Comparison of ENCODE assay signal across 11 cellular contexts in genomic region chr6:63509652-63510352, GRCh38.
A peak's percentile ranks its signal among the peaks of the same experiment; 100 is the strongest.
DNase-seq lines count a peak whose midpoint lies in the region; ATAC-seq, FAIRE-seq and TF ChIP-seq lines count a peak whose summit lies in the region.
"Had no signal": no experiment of that assay in that cellular context is flagged by ENCODE, and none has a peak within 500 bp of the region (broad histone marks: within the 10 kb centered on the region; RNA-seq: fewer than 3 reads in every experiment).

No MANE protein-coding gene starts in this region.

- H3K9me1 ChIP-seq in IMR-90 (ENCODE audit: insufficient read depth, low read length): no peaks in the 10 kb centered on the region

- no peak overlapping the region for H2AK5ac ChIP-seq in IMR-90 (ENCODE audit: low read depth, low read length)

- H3K9ac ChIP-seq in IMR-90 (ENCODE audit: low read depth, low read length): no peak overlapping the region

- H4K91ac ChIP-seq in IMR-90 (ENCODE audit: insufficient read depth, low read depth, low read length): no peak overlapping the region

- H4K5ac ChIP-seq in IMR-90 (ENCODE audit: low read depth, low read length): no peak overlapping the region

- no peak overlapping the region for H2BK20ac ChIP-seq in IMR-90 (ENCODE audit: low read depth, low read length)

- H3K9me3 ChIP-seq in IMR-90 (ENCODE audit: control insufficient read depth, insufficient read depth, low read length): no peaks in the 10 kb centered on the region
- H3K9me3 ChIP-seq in pancreas: no peaks in the 10 kb centered on the region

- H3K27ac ChIP-seq in IMR-90 (ENCODE audit: insufficient read depth, low read length) (no peak overlapping the region), pancreas (peak overlapping the region in 2 of 4 donors; percentile 77 to 87)
- H3K27ac ChIP-seq: skin epidermis had no signal

- no peaks in the 10 kb centered on the region for H3K79me1 ChIP-seq in IMR-90 (ENCODE audit: low read depth in 1 of 2, low read length in 2 of 2)

- H2AFZ ChIP-seq in IMR-90 (replicated peaks; ENCODE audit: low read length, poor library complexity): no peak overlapping the region

- H3K4me2 ChIP-seq in IMR-90 (ENCODE audit: low read depth, low read length): no peak overlapping the region

- H3K23ac ChIP-seq in IMR-90 (ENCODE audit: low read depth, low read length): no peak overlapping the region

- DNase-seq in GM10266 (ENCODE audit: extremely low spot score): peak; percentile 21
- DNase-seq in IMR-90: peak; percentile 35
- DNase-seq in fibroblast of villous mesenchyme (ENCODE audit: low read depth): peak; percentile 80
- peak; percentile 82 to 89 (median 84) for DNase-seq in pancreas
- no peak for DNase-seq in CD1c-positive myeloid dendritic cell (ENCODE audit: extremely low spot score)
- DNase-seq in inferior parietal cortex (ENCODE audit: extremely low spot score): no peak
- no peak for DNase-seq in occipital lobe (lab: John Stamatoyannopoulos, UW)
- DNase-seq in activated CD4-positive, alpha-beta T cell treated with anti-CD3 and anti-CD28 coated beads, Interleukin-2, amount 50 U/mL, for 48 hours: no peak
- DNase-seq: CD4-positive, CD25-positive, alpha-beta regulatory T cell; NCI-H748 treated with DMSO at 0.1 percent for 48 hours had no signal

- TF ChIP-seq CTCF in GM10266 (IDR thresholded peaks at IDR 0.05; ENCODE audit: control insufficient read depth, insufficient read depth, low read depth, missing control alignments): no peak
- no peak for TF ChIP-seq CTCF in IMR-90 (conservative IDR thresholded peaks at IDR 0.05; ENCODE audit: low read depth, low read length)
- TF ChIP-seq CTCF in fibroblast of villous mesenchyme (IDR thresholded peaks at IDR 0.05; ENCODE audit: insufficient read depth, low read depth, low read length): no peak
- no peak for TF ChIP-seq CTCF in pancreas (IDR thresholded peaks at IDR 0.05)

- no peak overlapping the region for H3K14ac ChIP-seq in IMR-90 (replicated peaks; ENCODE audit: low read depth, low read length)

- POLR2A ChIA-PET in IMR-90 (lab: Charles Lee; ENCODE audit: unreplicated experiment): no interaction called here

- CTCF ChIA-PET in IMR-90 (lab: Yijun Ruan, JAX): no interaction called here

- no peaks in the 10 kb centered on the region for H3K4me1 ChIP-seq in IMR-90 (ENCODE audit: control insufficient read depth, insufficient read depth, low read length)
- peaks cover 5 to 30% (median 6%) of the 10 kb centered on the region in 3 donors for H3K4me1 ChIP-seq in pancreas

- TF ChIP-seq RAD21 in IMR-90 (IDR thresholded peaks at IDR 0.05; ENCODE audit: low read length): no peak

- no peak for TF ChIP-seq POLR2A in IMR-90 (IDR thresholded peaks at IDR 0.05; ENCODE audit: low read depth, low read length)

- H4K20me1 ChIP-seq in IMR-90 (ENCODE audit: insufficient read depth, low read length): no peaks in the 10 kb centered on the region

- H2BK5ac ChIP-seq in IMR-90 (ENCODE audit: low read depth, low read length, poor library complexity, severe bottlenecking): no peak overlapping the region

- H3K36me3 ChIP-seq in IMR-90 (ENCODE audit: control insufficient read depth, insufficient read depth, low read length) (no peaks in the 10 kb centered on the region), pancreas (no peaks in the 10 kb centered on the region)

- in situ Hi-C loops in IMR-90 (cut with MboI; ENCODE audit: low sequenced_read_pairs): no loop called here

- no peak overlapping the region for H3K56ac ChIP-seq in IMR-90 (ENCODE audit: extremely low read depth, insufficient read depth, low read length)

- BruUV-seq in IMR-90 (replicated peaks; lab: Mats Ljungman, UMichigan): no TSS peak

- H2BK15ac ChIP-seq in IMR-90 (ENCODE audit: low read depth, low read length): no peak overlapping the region

- dilution Hi-C loops in IMR-90 (cut with HindIII; ENCODE audit: low sequenced_read_pairs, unreplicated experiment): no loop called here

- H3K4ac ChIP-seq in IMR-90 (ENCODE audit: low read depth, low read length): no peak overlapping the region

- FAIRE-seq in pancreas (lab: Jason Lieb, UNC): peak; percentile 92

- 17% methylated on average over 1 of the region's 7 CpGs; no CpG with 5 or more reads in 1 of the 2 experiments for WGBS in IMR-90 (ENCODE audit: extremely low coverage in 2 of 2, insufficient read length in 1 of 2), 2 experiments
- WGBS in pancreas, 2 donors: 10 to 13% methylated on average over 7 of the region's 7 CpGs

- no peak overlapping the region for H2AK9ac ChIP-seq in IMR-90 (replicated peaks; ENCODE audit: low read depth, low read length, poor library complexity)

- intact Hi-C loops in IMR-90 (cut with micrococcal nuclease) (loop anchor here (5.0 kb wide), 1 partner anchor 62 kb away; the partner anchor contains the start of genes LOC128125822 and PTP4A1), pancreas (cut with DNase I) (no loop called here)

- H3K4me3 ChIP-seq in IMR-90 (ENCODE audit: insufficient read depth, low read depth, low read length) (no peak overlapping the region), fibroblast of villous mesenchyme (ENCODE audit: low read depth, low read length) (no peak overlapping the region), pancreas (peak overlapping the region in 1 of 4 donors; percentile 13)
- H3K4me3 ChIP-seq: skin epidermis had no signal

- H4K8ac ChIP-seq in IMR-90 (ENCODE audit: low read depth in 2 of 2, low read length in 2 of 2): no peak overlapping the region

- no peak overlapping the region for H2BK120ac ChIP-seq in IMR-90 (ENCODE audit: low read depth, low read length)

- H3K27me3 ChIP-seq in IMR-90 (ENCODE audit: control insufficient read depth, insufficient read depth, low read length) (peaks cover 2% of the 10 kb centered on the region; the same call in 1 of the 2 replicates), pancreas (no peaks in the 10 kb centered on the region)

- ATAC-seq in IMR-90 (ENCODE audit: low read depth) (peak; percentile 83), pancreas (peak; percentile 95 to 98 (median 96))

- H3K18ac ChIP-seq in IMR-90 (ENCODE audit: low read depth, low read length): 0 out of 2 replicates have a peak overlapping the region, but pooled peaks have one; percentile 7

TF ChIP-seq in IMR-90, 13 proteins besides CTCF, POLR2A, EP300 and RAD21:
- TF ChIP-seq SMC3 (IDR thresholded peaks at IDR 0.05; ENCODE audit: low read depth, low read length): no peak
- no peak for TF ChIP-seq MAFK (IDR thresholded peaks at IDR 0.05; ENCODE audit: low read depth, low read length)

Comparison
In these comparisons a context has a peak if more than half of its experiments do, and no peak if none do; other contexts are left out.
1. DNase-seq: peak in GM10266 (single experiment), IMR-90 (single experiment), fibroblast of villous mesenchyme (single experiment) and pancreas (6 of 6); none in CD1c-positive myeloid dendritic cell (single experiment), inferior parietal cortex (single experiment), occipital lobe (single experiment) and activated CD4-positive, alpha-beta T cell treated with anti-CD3 and anti-CD28 coated beads, Interleukin-2, amount 50 U/mL, for 48 hours (0 of 2).